ENCODE assay signal across 9 cellular contexts in the genomic region with DNA sequence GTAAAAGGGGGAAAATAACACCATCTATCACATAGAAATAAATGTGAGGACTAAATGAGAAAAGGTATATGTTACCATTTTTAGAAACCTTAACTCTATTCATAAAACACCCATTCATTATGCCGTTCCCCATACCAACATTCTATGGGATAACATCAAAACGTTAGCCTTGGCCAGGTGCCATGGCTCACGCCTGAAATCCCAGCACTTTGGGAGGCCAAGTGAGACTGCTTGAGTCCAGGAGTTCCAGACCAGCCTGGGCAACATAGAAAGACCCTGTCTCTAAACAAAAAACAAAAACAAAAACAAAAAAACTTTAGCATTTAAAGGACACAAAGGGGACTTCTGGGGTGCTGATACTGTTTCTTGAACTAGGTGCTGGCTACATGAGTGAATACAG. TPM values are rescaled to one million over a fixed set of nuclear protein-coding genes. Genes with fewer than 3 reads are reported as not detected.
DNase-seq lines count a peak whose midpoint lies in the region; ATAC-seq, FAIRE-seq and TF ChIP-seq lines count a peak whose summit lies in the region.
"Had no signal": no experiment of that assay in that cellular context is flagged by ENCODE, and none has a peak within 500 bp of the region (broad histone marks: within the 10 kb centered on the region; RNA-seq: fewer than 3 reads in every experiment).

No MANE protein-coding gene starts in this region.

- no peak overlapping the region for H2BK120ac ChIP-seq in mesendoderm (ENCODE audit: low read depth, low read length)

- H3K79me1 ChIP-seq in mesendoderm (ENCODE audit: low read length): no peaks in the 10 kb centered on the region

- H2BK15ac ChIP-seq in mesendoderm (replicated peaks; ENCODE audit: low read depth): no peak overlapping the region

- no peak for ATAC-seq in activated T-cell treated with anti-CD3 and anti-CD28 coated beads, Interleukin-2, amount 50 U/mL, for 4 hours

- H4K5ac ChIP-seq in mesendoderm (ENCODE audit: low read length): no peak overlapping the region

- H3K79me2 ChIP-seq in OCI-LY7 (ENCODE audit: insufficient read depth, low read depth, low read length) (peaks cover 19% of the 10 kb centered on the region), endothelial cell of umbilical vein (ENCODE audit: control insufficient read depth, insufficient read depth, low read length) (peaks cover 5% of the 10 kb centered on the region), mesendoderm (ENCODE audit: control insufficient read depth, insufficient read depth, low read length) (no peaks in the 10 kb centered on the region)

- H3K4me2 ChIP-seq in OCI-LY7 (ENCODE audit: low read length) (peak overlapping the region; percentile 94), endothelial cell of umbilical vein (ENCODE audit: insufficient read depth, low read length) (peak overlapping the region; percentile 83), skeletal muscle satellite cell (ENCODE audit: low read length) (peak overlapping the region; percentile 91), mesendoderm (ENCODE audit: low read length) (no peak overlapping the region)

- peak overlapping the region; percentile 88 for H3K4me3 Mint-ChIP-seq in activated T-cell treated with anti-CD3 and anti-CD28 coated beads, Interleukin-2, amount 50 U/mL, for 4 hours

- no peaks in the 10 kb centered on the region for H3K27me3 ChIP-seq in endothelial cell of umbilical vein (ENCODE audit: control insufficient read depth in 2 of 2, insufficient read depth in 2 of 2, low read length in 2 of 2)
- H3K27me3 ChIP-seq in skeletal muscle satellite cell (ENCODE audit: control insufficient read depth, insufficient read depth, low read length): no peaks in the 10 kb centered on the region
- H3K27me3 ChIP-seq in mesendoderm (ENCODE audit: insufficient read depth, low read length, poor library complexity): no peaks in the 10 kb centered on the region

- dilution Hi-C loops in endothelial cell of umbilical vein (cut with MboI; ENCODE audit: extremely low pct_ligation_motif_present, low sequenced_read_pairs): no loop called here

- H3K9ac ChIP-seq in endothelial cell of umbilical vein (replicated peaks; ENCODE audit: extremely low read depth, insufficient read depth, low read length): no peak overlapping the region
- peak overlapping the region; percentile 82 for H3K9ac ChIP-seq in skeletal muscle satellite cell (ENCODE audit: low read depth, low read length)
- H3K9ac ChIP-seq in mesendoderm (ENCODE audit: low read length): no peak overlapping the region

- H3K9me3 ChIP-seq in OCI-LY7 (ENCODE audit: low read length): no peaks in the 10 kb centered on the region
- H3K9me3 ChIP-seq in endothelial cell of umbilical vein (replicated peaks; ENCODE audit: control insufficient read depth, insufficient read depth, low read length): no peaks in the 10 kb centered on the region
- no peaks in the 10 kb centered on the region for H3K9me3 ChIP-seq in skeletal muscle satellite cell (replicated peaks; ENCODE audit: low read length)

- H4K20me1 ChIP-seq in OCI-LY7 (ENCODE audit: insufficient read depth, low read length) (no peaks in the 10 kb centered on the region), endothelial cell of umbilical vein (replicated peaks; ENCODE audit: control insufficient read depth, extremely low read depth, insufficient read depth, low read length) (no peaks in the 10 kb centered on the region)

- peaks cover 13% of the 10 kb centered on the region for H3K4me1 ChIP-seq in OCI-LY7 (ENCODE audit: insufficient read depth, low read length, poor library complexity, severe bottlenecking)
- H3K4me1 ChIP-seq in endothelial cell of umbilical vein (ENCODE audit: control insufficient read depth, extremely low read depth, insufficient read depth, low read length): peaks cover 4% of the 10 kb centered on the region
- peaks cover 8% of the 10 kb centered on the region for H3K4me1 ChIP-seq in skeletal muscle satellite cell (ENCODE audit: control insufficient read depth, insufficient read depth, low read length)
- no peaks in the 10 kb centered on the region for H3K4me1 ChIP-seq in mesendoderm (ENCODE audit: control insufficient read depth, low read depth, low read length)

- no peak for TF ChIP-seq CTCF in OCI-LY7 (conservative IDR thresholded peaks at IDR 0.05; ENCODE audit: low read length)
- no peak for TF ChIP-seq CTCF in endothelial cell of umbilical vein (IDR thresholded peaks at IDR 0.05; ENCODE audit: extremely low read depth in 1 of 2, insufficient read depth in 1 of 2, low read depth in 1 of 2, low read length in 2 of 2)

- CTCF ChIA-PET in OCI-LY7 (lab: Charles Lee; ENCODE audit: unreplicated experiment) (no interaction called here), endothelial cell of umbilical vein (lab: Charles Lee) (interaction anchor here (0.9 to 1.1 kb wide), 2 partner anchors 34 to 92 kb away, joined by 3 read pairs; no protein-coding TSS in a partner anchor)

- no peak overlapping the region for H3K23ac ChIP-seq in mesendoderm (ENCODE audit: low read length)

- no peaks in the 10 kb centered on the region for H3K9me3 Mint-ChIP-seq in activated T-cell treated with anti-CD3 and anti-CD28 coated beads, Interleukin-2, amount 50 U/mL, for 4 hours

- no peaks in the 10 kb centered on the region for H3K9me1 ChIP-seq in endothelial cell of umbilical vein (replicated peaks; ENCODE audit: control insufficient read depth, extremely low read depth, insufficient read depth, low read length)

- no peaks in the 10 kb centered on the region for H3K9me2 ChIP-seq in OCI-LY7 (ENCODE audit: insufficient read depth, low read length)

- H3K4ac ChIP-seq in mesendoderm (ENCODE audit: low read depth, low read length): no peak overlapping the region

- DNase-seq in activated T-cell treated with anti-CD3 and anti-CD28 coated beads, Interleukin-2, amount 50 U/mL, for 4 hours: no peak
- no peak for DNase-seq in activated T-cell treated with anti-CD3 and anti-CD28 coated beads for 4 hours
- DNase-seq in OCI-LY7 (ENCODE audit: low spot score): no peak
- DNase-seq in endothelial cell of umbilical vein (ENCODE audit: low read depth, low spot score): no peak
- DNase-seq in mesendoderm: no peak
- no peak for DNase-seq in mucosa of gallbladder (ENCODE audit: low spot score)
- no peak for DNase-seq in activated CD8-positive, alpha-beta memory T cell treated with anti-CD3 and anti-CD28 coated beads, Interleukin-2, amount 50 U/mL, for 48 hours
- DNase-seq: activated CD4-positive, alpha-beta T cell treated with anti-CD3 and anti-CD28 coated beads for 4 hours had no signal

- H3K36me3 Mint-ChIP-seq in activated T-cell treated with anti-CD3 and anti-CD28 coated beads, Interleukin-2, amount 50 U/mL, for 4 hours (ENCODE audit: insufficient read depth): no peaks in the 10 kb centered on the region

- H2AK5ac ChIP-seq in mesendoderm (ENCODE audit: low read length): no peak overlapping the region

- no peak overlapping the region for H3K18ac ChIP-seq in mesendoderm (ENCODE audit: low read length)

- H3K36me3 ChIP-seq in OCI-LY7 (ENCODE audit: insufficient read depth, low read length) (no peaks in the 10 kb centered on the region), endothelial cell of umbilical vein (ENCODE audit: control insufficient read depth in 2 of 2, extremely low read depth in 1 of 2, insufficient read depth in 2 of 2, low read length in 2 of 2) (no peaks in the 10 kb centered on the region), skeletal muscle satellite cell (ENCODE audit: insufficient read depth, low read length) (no peaks in the 10 kb centered on the region), mesendoderm (ENCODE audit: control insufficient read depth, insufficient read depth, low read length) (no peaks in the 10 kb centered on the region)

- H3K4me1 Mint-ChIP-seq in activated T-cell treated with anti-CD3 and anti-CD28 coated beads, Interleukin-2, amount 50 U/mL, for 4 hours (ENCODE audit: low read depth): peaks cover 13% of the 10 kb centered on the region

- H3K27ac ChIP-seq in OCI-LY7 (ENCODE audit: low read depth, low read length, poor library complexity, severe bottlenecking) (no peak overlapping the region), endothelial cell of umbilical vein (ENCODE audit: insufficient read depth, low read depth, low read length) (no peak overlapping the region), mesendoderm (ENCODE audit: low read depth, low read length) (no peak overlapping the region)

- H2AFZ ChIP-seq in OCI-LY7 (ENCODE audit: low read length) (no peak overlapping the region), endothelial cell of umbilical vein (ENCODE audit: low read depth, low read length) (no peak overlapping the region)

- no peak for TF ChIP-seq POLR2A in endothelial cell of umbilical vein (IDR thresholded peaks at IDR 0.05; ENCODE audit: low read depth, low read length)

- H3K4me3 ChIP-seq in OCI-LY7 (ENCODE audit: low read depth, low read length, poor library complexity, severe bottlenecking): peak overlapping the region; percentile 93
- H3K4me3 ChIP-seq in endothelial cell of umbilical vein (replicated peaks in 1 of 3; ENCODE audit: insufficient read depth in 1 of 3, low read depth in 1 of 3, low read length in 3 of 3): no peak overlapping the region
- H3K4me3 ChIP-seq in skeletal muscle satellite cell (ENCODE audit: low read length): peak overlapping the region; percentile 98
- no peak overlapping the region for H3K4me3 ChIP-seq in mesendoderm (ENCODE audit: low read length)

- intact Hi-C loops in OCI-LY7 (cut with micrococcal nuclease; ENCODE audit: unreplicated experiment) (no loop called here), endothelial cell of umbilical vein (cut with micrococcal nuclease) (no loop called here)

- no peak overlapping the region for H3K56ac ChIP-seq in mesendoderm (ENCODE audit: low read length)

- FAIRE-seq in endothelial cell of umbilical vein (lab: Jason Lieb, UNC): no peak

- WGBS in mesendoderm (ENCODE audit: extremely low coverage, insufficient coverage, low lambda C conversion rate): no CpG with 5 or more reads among the region's 3 CpGs

- H3K27me3 Mint-ChIP-seq in activated T-cell treated with anti-CD3 and anti-CD28 coated beads, Interleukin-2, amount 50 U/mL, for 4 hours (ENCODE audit: low read depth): no peaks in the 10 kb centered on the region

- no peak overlapping the region for H2BK5ac ChIP-seq in mesendoderm (ENCODE audit: low read length)

- no peak overlapping the region for H4K8ac ChIP-seq in mesendoderm (ENCODE audit: low read depth, low read length)

- TSS peak; percentile 61 for BruUV-seq in OCI-LY7 (replicated peaks; lab: Mats Ljungman, UMichigan)
- TSS peak; percentile 41 for BruUV-seq in endothelial cell of umbilical vein (replicated peaks; lab: Mats Ljungman, UMichigan)

- POLR2A ChIA-PET in OCI-LY7 (lab: Charles Lee) (interaction anchor here (0.6 kb wide), 1 partner anchor 41 kb away, joined by 3 read pairs; no protein-coding TSS in a partner anchor), endothelial cell of umbilical vein (lab: Charles Lee) (no interaction called here)

RNA-seq across cellular contexts. Expression of a gene that starts 1.3 kb away (rescaled TPM):
- total RNA-seq in activated T-cell treated with anti-CD3 and anti-CD28 coated beads, Interleukin-2, amount 50 U/mL, for 4 hours: 10 to 100 TPM; 21.5 to 27.3 (median 25.0) TPM
- 14.5 and 16.6 TPM in 2 replicates for total RNA-seq in OCI-LY7 (2014; rRNA removed; shearing (Covaris generic))
- 27.7 and 27.9 TPM in 2 replicates for total RNA-seq in OCI-LY7 (2022)
- total RNA-seq in endothelial cell of umbilical vein: 20.3 and 23.3 TPM in 2 replicates
- polyA plus RNA-seq in endothelial cell of umbilical vein: 81.8 and 82.2 TPM in 2 replicates
- polyA plus RNA-seq in endothelial cell of umbilical vein (2011; cell fraction: cytosol; rRNA removed): 41.0 and 44.8 TPM in 2 replicates
- polyA plus RNA-seq in endothelial cell of umbilical vein (2011; cell fraction: nucleus; rRNA removed): 26.5 and 32.9 TPM in 2 replicates
- 23.4 and 24.9 TPM in 2 replicates for polyA plus RNA-seq in endothelial cell of umbilical vein (2012)
- polyA minus RNA-seq in endothelial cell of umbilical vein: 87.5 and 93.2 TPM in 2 replicates
- 30.0 TPM for polyA minus RNA-seq in endothelial cell of umbilical vein (2011; cell fraction: cytosol; rRNA and poly(A)+ RNA removed)
- polyA minus RNA-seq in endothelial cell of umbilical vein (2011; cell fraction: nucleus; rRNA and poly(A)+ RNA removed): 16.3 and 38.1 TPM in 2 replicates
- total RNA-seq in skeletal muscle satellite cell (2012; rRNA removed): 10.6 and 11.8 TPM in 2 replicates
- 28.5 TPM for polyA plus RNA-seq in mesendoderm (2013, experiment 1 of 2)
- 28.7 TPM for polyA plus RNA-seq in mesendoderm (2013, experiment 2 of 2)
- total RNA-seq in mucosa of gallbladder: 19.1 TPM

RNA-seq across cellular contexts. Expression of a gene that starts 28.6 kb away (rescaled TPM):
- total RNA-seq in activated T-cell treated with anti-CD3 and anti-CD28 coated beads, Interleukin-2, amount 50 U/mL, for 4 hours: 1 to 10 TPM; 1.1 to 1.7 (median 1.7) TPM
- total RNA-seq in OCI-LY7 (2014; rRNA removed; shearing (Covaris generic)): 0.73 and 0.82 TPM in 2 replicates
- total RNA-seq in OCI-LY7 (2022): 6.4 and 7.9 TPM in 2 replicates
- 30.5 and 36.4 TPM in 2 replicates for total RNA-seq in endothelial cell of umbilical vein
- polyA plus RNA-seq in endothelial cell of umbilical vein: 14.5 and 18.3 TPM in 2 replicates
- polyA plus RNA-seq in endothelial cell of umbilical vein (2011; cell fraction: cytosol; rRNA removed): 12.5 and 13.4 TPM in 2 replicates
- polyA plus RNA-seq in endothelial cell of umbilical vein (2011; cell fraction: nucleus; rRNA removed): 29.6 and 30.9 TPM in 2 replicates
- 25.5 and 33.0 TPM in 2 replicates for polyA plus RNA-seq in endothelial cell of umbilical vein (2012)
- polyA minus RNA-seq in endothelial cell of umbilical vein: 17.9 and 21.4 TPM in 2 replicates
- polyA minus RNA-seq in endothelial cell of umbilical vein (2011; cell fraction: cytosol; rRNA and poly(A)+ RNA removed): 1.6 TPM
- 11.5 and 14.0 TPM in 2 replicates for polyA minus RNA-seq in endothelial cell of umbilical vein (2011; cell fraction: nucleus; rRNA and poly(A)+ RNA removed)
- 2.0 TPM in 2 replicates for total RNA-seq in skeletal muscle satellite cell (2012; rRNA removed)
- 5.2 TPM for polyA plus RNA-seq in mesendoderm (2013, experiment 1 of 2)
- 5.6 TPM for polyA plus RNA-seq in mesendoderm (2013, experiment 2 of 2)
- total RNA-seq in mucosa of gallbladder: 59.1 TPM

Comparison
In these comparisons a context has a peak if more than half of its experiments do, and no peak if none do; other contexts are left out.
1. H3K4me3 ChIP-seq: peak in OCI-LY7 (single experiment) and skeletal muscle satellite cell (single experiment); none in endothelial cell of umbilical vein (0 of 3) and mesendoderm (single experiment).